In the genomic region with DNA sequence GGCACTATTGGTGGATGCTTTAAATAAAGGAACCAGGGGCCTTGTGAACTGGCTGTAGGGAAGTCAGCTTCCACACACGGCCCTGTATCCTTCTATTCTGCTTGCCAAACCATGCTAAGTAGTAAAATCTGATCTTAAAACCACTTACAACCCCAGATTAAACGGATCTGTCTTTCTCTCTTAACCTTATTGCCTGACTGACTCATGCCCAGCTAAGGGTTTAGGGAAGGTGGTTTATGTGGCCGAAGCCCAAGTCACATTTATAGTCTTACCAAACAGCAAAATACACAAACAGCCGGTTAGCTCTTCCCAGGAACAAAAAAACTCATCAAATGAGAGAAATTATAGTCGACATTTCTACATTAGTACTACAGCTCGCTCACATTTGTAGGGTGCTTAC, we compare ENCODE assay signal across 18 cellular contexts.
"Had no signal": no experiment of that assay in that cellular context is flagged by ENCODE, and none has a peak within 500 bp of the region (broad histone marks: within the 10 kb centered on the region; RNA-seq: fewer than 3 reads in every experiment).

No MANE protein-coding gene starts in this region.

- H3K27ac Mint-ChIP-seq: natural killer cell; stimulated activated effector memory CD8-positive, alpha-beta T cell treated with anti-CD3 and anti-CD28 coated beads, Interleukin-12 subunit alpha, Interleukin-12 subunit beta, amount 100 ng/mL, for 72 hours had no signal

- H3K4me1 Mint-ChIP-seq: natural killer cell; stimulated activated effector memory CD8-positive, alpha-beta T cell treated with anti-CD3 and anti-CD28 coated beads, Interleukin-12 subunit alpha, Interleukin-12 subunit beta, amount 100 ng/mL, for 72 hours had no signal

- H3K27ac ChIP-seq: coronary artery, lower lobe of right lung, prostate gland, sigmoid colon, thoracic aorta, tibial nerve, upper lobe of left lung had no signal

- H3K36me3 ChIP-seq: lower lobe of right lung, prostate gland, sigmoid colon, thoracic aorta, tibial nerve, upper lobe of left lung had no signal

- H3K27me3 ChIP-seq: sigmoid colon, tibial nerve, upper lobe of left lung had no signal

- H3K36me3 Mint-ChIP-seq: stimulated activated effector memory CD8-positive, alpha-beta T cell treated with anti-CD3 and anti-CD28 coated beads, Interleukin-12 subunit alpha, Interleukin-12 subunit beta, amount 100 ng/mL, for 72 hours had no signal

- H3K4me3 Mint-ChIP-seq: natural killer cell; stimulated activated effector memory CD8-positive, alpha-beta T cell treated with anti-CD3 and anti-CD28 coated beads, Interleukin-12 subunit alpha, Interleukin-12 subunit beta, amount 100 ng/mL, for 72 hours had no signal

- H3K4me3 ChIP-seq: coronary artery, lower lobe of right lung, prostate gland, sigmoid colon, thoracic aorta, tibial nerve, upper lobe of left lung had no signal

- H3K4me1 ChIP-seq: lower lobe of right lung, prostate gland, sigmoid colon, tibial nerve, upper lobe of left lung had no signal

- DNase-seq: effector CD4-positive, alpha-beta T cell; hypothalamus; left ventricle myocardium superior; lower lobe of right lung; natural killer cell; nucleus accumbens; right cardiac atrium; sigmoid colon; stimulated activated CD4-positive, alpha-beta T cell treated with anti-CD3 and anti-CD28 coated beads, Interleukin-2, amount 100 ng/mL, for 24 hours; stimulated activated CD4-positive, alpha-beta T cell treated with anti-CD3 and anti-CD28 coated beads, Interleukin-4, amount 100 ng/mL, for 24 hours; stimulated activated naive CD8-positive, alpha-beta T cell treated with anti-CD3 and anti-CD28 coated beads, Interleukin-15, Interleukin-2, amounts not matched to agents 100 U/mL and 50 U/mL, for 24 hours; substantia nigra had no signal

- H3K9me3 ChIP-seq: lower lobe of right lung, prostate gland, sigmoid colon, thoracic aorta, upper lobe of left lung had no signal
